In genomic region chr7:78279457-78279856, GRCh38 we compare ENCODE assay signal across 24 cellular contexts.
"Had no signal": no experiment of that assay in that cellular context is flagged by ENCODE, and none has a peak within 500 bp of the region (broad histone marks: within the 10 kb centered on the region; RNA-seq: fewer than 3 reads in every experiment).

No MANE protein-coding gene starts in this region.

- H3K9me3 ChIP-seq: left lung, mucosa of descending colon, neutrophil, tibial nerve, vagina had no signal

- H3K36me3 Mint-ChIP-seq: activated naive CD8-positive, alpha-beta T cell; naive thymus-derived CD8-positive, alpha-beta T cell had no signal

- H3K4me1 Mint-ChIP-seq: brain; naive thymus-derived CD8-positive, alpha-beta T cell had no signal

- H3K4me1 ChIP-seq: left lung, tibial nerve, vagina had no signal

- H3K79me2 ChIP-seq: hepatocyte had no signal

- H3K36me3 ChIP-seq: left lung, neutrophil, tibial nerve, vagina had no signal

- H3K27ac Mint-ChIP-seq: activated CD8-positive, alpha-beta T cell treated with anti-CD3 and anti-CD28 coated beads for 36 hours; activated naive CD8-positive, alpha-beta T cell; activated T-cell treated with anti-CD3 and anti-CD28 coated beads, Interleukin-2, amount 50 U/mL, for 72 hours; effector memory CD8-positive, alpha-beta T cell; naive thymus-derived CD8-positive, alpha-beta T cell had no signal

- H2AFZ ChIP-seq: hepatocyte had no signal

- ATAC-seq: activated CD8-positive, alpha-beta T cell treated with anti-CD3 and anti-CD28 coated beads for 36 hours; activated T-cell treated with anti-CD3 and anti-CD28 coated beads, Interleukin-2, amount 50 U/mL, for 72 hours; effector memory CD8-positive, alpha-beta T cell; left lung; mucosa of descending colon; naive thymus-derived CD8-positive, alpha-beta T cell had no signal

- H3K27ac ChIP-seq: hepatocyte, left lung, neutrophil, skin epidermis, tibial nerve, vagina had no signal

- H3K27me3 Mint-ChIP-seq: activated CD8-positive, alpha-beta T cell treated with anti-CD3 and anti-CD28 coated beads for 36 hours; brain; effector memory CD8-positive, alpha-beta T cell had no signal

- DNase-seq: activated CD4-positive, alpha-beta T cell treated with anti-CD3 and anti-CD28 coated beads for 4 hours; activated CD8-positive, alpha-beta T cell treated with anti-CD3 and anti-CD28 coated beads for 36 hours; activated gamma-delta T cell; activated T-cell treated with anti-CD3 and anti-CD28 coated beads, Interleukin-2, amount 50 U/mL, for 72 hours; amygdala; dermis blood vessel endothelial cell; effector memory CD8-positive, alpha-beta T cell; kidney; left lung; mucosa of descending colon; naive thymus-derived CD8-positive, alpha-beta T cell; posterior cingulate gyrus; stimulated activated CD4-positive, alpha-beta T cell treated with anti-CD3 and anti-CD28 coated beads, Interleukin-4, amount 100 ng/mL, for 4 hours; stimulated activated CD8-positive, alpha-beta memory T cell treated with anti-CD3 and anti-CD28 coated beads, Interleukin-4, amount 100 ng/mL, for 48 hours; stimulated activated naive CD4-positive, alpha-beta T cell treated with Interleukin-2 at 50 U/mL for 16 hours; substantia nigra; T-helper 2 cell had no signal

- H3K4me3 ChIP-seq: hepatocyte, left lung, mucosa of descending colon, skin epidermis, tibial nerve, vagina had no signal

- H3K4me3 Mint-ChIP-seq: activated CD8-positive, alpha-beta T cell treated with anti-CD3 and anti-CD28 coated beads for 36 hours; activated naive CD8-positive, alpha-beta T cell; activated T-cell treated with anti-CD3 and anti-CD28 coated beads, Interleukin-2, amount 50 U/mL, for 72 hours; brain; effector memory CD8-positive, alpha-beta T cell; naive thymus-derived CD8-positive, alpha-beta T cell had no signal

- FAIRE-seq: kidney had no signal

- H3K4me2 ChIP-seq: hepatocyte had no signal

- H3K27me3 ChIP-seq: hepatocyte, left lung, neutrophil, vagina had no signal

- H3K9me3 Mint-ChIP-seq: activated CD8-positive, alpha-beta T cell treated with anti-CD3 and anti-CD28 coated beads for 36 hours; activated T-cell treated with anti-CD3 and anti-CD28 coated beads, Interleukin-2, amount 50 U/mL, for 72 hours; brain had no signal
